Comparison of ENCODE assay signal across 15 cellular contexts in the genomic region with DNA sequence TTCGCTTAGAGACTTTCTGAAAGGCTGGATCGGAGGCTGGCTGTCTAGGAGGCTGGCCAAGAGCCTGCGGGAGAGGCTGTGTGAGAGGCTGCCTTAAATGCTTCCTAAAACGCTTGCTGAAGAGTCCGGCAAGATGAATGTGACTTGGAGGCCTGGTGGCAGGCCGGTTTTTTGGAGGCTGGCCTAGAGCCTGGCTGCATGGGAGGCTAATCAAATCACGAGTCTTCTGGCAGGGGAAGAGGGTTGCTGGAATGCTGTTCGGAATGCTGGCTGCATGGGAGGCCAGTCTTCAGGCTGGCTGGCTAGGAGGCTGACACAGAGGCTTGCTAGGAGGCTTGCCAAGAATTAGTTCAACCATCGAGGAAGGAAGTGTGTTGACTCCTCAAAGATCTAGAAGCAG.
DNase-seq lines count a peak whose midpoint lies in the region; ATAC-seq and TF ChIP-seq lines count a peak whose summit lies in the region.
"Had no signal": no experiment of that assay in that cellular context is flagged by ENCODE, and none has a peak within 500 bp of the region (broad histone marks: within the 10 kb centered on the region; RNA-seq: fewer than 3 reads in every experiment).

No MANE protein-coding gene starts in this region.

- H3K36me3 Mint-ChIP-seq in WTC11, result no peaks in the 10 kb centered on the region
- H3K36me3 Mint-ChIP-seq: CD4-positive, CD25-positive, alpha-beta regulatory T cell; naive thymus-derived CD4-positive, alpha-beta T cell had no signal

- H3K36me3 ChIP-seq in left ventricle myocardium inferior (no peaks in the 10 kb centered on the region), vagina (no peaks in the 10 kb centered on the region)

- H3K4me1 ChIP-seq in left ventricle myocardium inferior (no peaks in the 10 kb centered on the region), vagina (no peaks in the 10 kb centered on the region)

- no peak overlapping the region for H3K27ac Mint-ChIP-seq in WTC11
- H3K27ac Mint-ChIP-seq: CD4-positive, CD25-positive, alpha-beta regulatory T cell; naive thymus-derived CD4-positive, alpha-beta T cell had no signal

- DNase-seq in Right ventricle myocardium superior (peak; percentile 51), left ventricle myocardium inferior (no peak), fibroblast of mammary gland (ENCODE audit: low read depth) (peak; percentile 63), myocyte (ENCODE audit: low read depth) (peak; percentile 7), vagina (ENCODE audit: extremely low spot score in 2 of 2) (no peak), NCI-H2081 (lab: John Stamatoyannopoulos, UW) (no peak), WTC11 (ENCODE audit: low spot score) (no peak)
- DNase-seq: activated CD4-positive, alpha-beta T cell treated with anti-CD3 and anti-CD28 coated beads, Interleukin-2, amount 50 U/mL, for 48 hours; CD4-positive, CD25-positive, alpha-beta regulatory T cell; cortex of kidney; hippocampal formation; left colon; naive thymus-derived CD4-positive, alpha-beta T cell had no signal

- intact Hi-C loops in Right ventricle myocardium superior (cut with DNase I) (no loop called here), left ventricle myocardium inferior (cut with micrococcal nuclease) (no loop called here), vagina (cut with DNase I) (no loop called here)

- H3K27ac ChIP-seq in left ventricle myocardium inferior (replicated peaks), result no peak overlapping the region
- no peak overlapping the region for H3K27ac ChIP-seq in vagina
- H3K27ac ChIP-seq: SK-N-MC had no signal

- H3K27me3 ChIP-seq in left ventricle myocardium inferior (ENCODE audit: low read depth), result no peaks in the 10 kb centered on the region
- no peaks in the 10 kb centered on the region for H3K27me3 ChIP-seq in vagina

- H3K4me3 ChIP-seq in left ventricle myocardium inferior, result no peak overlapping the region
- H3K4me3 ChIP-seq in fibroblast of mammary gland (ENCODE audit: control insufficient read depth, low read depth, low read length), result no peak overlapping the region
- H3K4me3 ChIP-seq in vagina, result no peak overlapping the region
- H3K4me3 ChIP-seq: SK-N-MC had no signal

- H3K4me1 Mint-ChIP-seq in WTC11, result no peaks in the 10 kb centered on the region
- H3K4me1 Mint-ChIP-seq: CD4-positive, CD25-positive, alpha-beta regulatory T cell; naive thymus-derived CD4-positive, alpha-beta T cell had no signal

- POLR2A ChIA-PET in WTC11 (lab: Charles Lee), result no interaction called here

- no peaks in the 10 kb centered on the region for H3K9me3 Mint-ChIP-seq in WTC11
- H3K9me3 Mint-ChIP-seq: CD4-positive, CD25-positive, alpha-beta regulatory T cell; naive thymus-derived CD4-positive, alpha-beta T cell had no signal

- no peak for ATAC-seq in Right ventricle myocardium superior (ENCODE audit: poor library complexity)
- ATAC-seq in HG03039 (IDR thresholded peaks at IDR 0.05; ENCODE audit: unreplicated experiment), result no peak
- no peak for ATAC-seq in WTC11
- ATAC-seq: left colon; naive thymus-derived CD4-positive, alpha-beta T cell had no signal

- TF ChIP-seq CTCF in left ventricle myocardium inferior (IDR thresholded peaks at IDR 0.05; ENCODE audit: borderline replicate concordance), result no peak
- TF ChIP-seq CTCF in fibroblast of mammary gland (conservative IDR thresholded peaks at IDR 0.05; ENCODE audit: control insufficient read depth, insufficient read depth, low read depth, low read length), result no peak
- no peak for TF ChIP-seq CTCF in vagina (IDR thresholded peaks at IDR 0.05)
- no peak for TF ChIP-seq CTCF in WTC11 (IDR thresholded peaks at IDR 0.05)

- H3K27me3 Mint-ChIP-seq in WTC11 (ENCODE audit: low read depth), result no peaks in the 10 kb centered on the region

- no peak for TF ChIP-seq POLR2A in vagina (IDR thresholded peaks at IDR 0.05)

- CTCF ChIA-PET in WTC11 (lab: Charles Lee), result interaction anchor here (0.6 kb wide), 1 partner anchor 40 kb away, joined by 3 read pairs; no protein-coding TSS in a partner anchor

- H3K9me3 ChIP-seq in left ventricle myocardium inferior (replicated peaks), result no peaks in the 10 kb centered on the region
- H3K9me3 ChIP-seq in vagina, result no peaks in the 10 kb centered on the region

- no peak overlapping the region for H3K4me3 Mint-ChIP-seq in WTC11
- H3K4me3 Mint-ChIP-seq: CD4-positive, CD25-positive, alpha-beta regulatory T cell; naive thymus-derived CD4-positive, alpha-beta T cell had no signal

TF ChIP-seq in WTC11, 78 proteins besides CTCF, POLR2A, EP300 and RAD21:
- TF ChIP-seq NFE2L1 (CRISPR knock-in tag; IDR thresholded peaks at IDR 0.05), result no peak
- TF ChIP-seq SMAD4 (CRISPR knock-in tag; IDR thresholded peaks at IDR 0.05), result no peak
- no peak for TF ChIP-seq CREM (CRISPR knock-in tag; IDR thresholded peaks at IDR 0.05)
- TF ChIP-seq RELA (CRISPR knock-in tag; IDR thresholded peaks at IDR 0.05; ENCODE audit: borderline replicate concordance), result no peak

Comparison
In these comparisons a context has a peak if more than half of its experiments do, and no peak if none do; other contexts are left out.
1. DNase-seq: peak in Right ventricle myocardium superior (single experiment), fibroblast of mammary gland (single experiment) and myocyte (single experiment); none in left ventricle myocardium inferior (single experiment), vagina (0 of 2), NCI-H2081 (0 of 2) and WTC11 (single experiment).